1 cellular context compared by ENCODE assay signal in the genomic region with DNA sequence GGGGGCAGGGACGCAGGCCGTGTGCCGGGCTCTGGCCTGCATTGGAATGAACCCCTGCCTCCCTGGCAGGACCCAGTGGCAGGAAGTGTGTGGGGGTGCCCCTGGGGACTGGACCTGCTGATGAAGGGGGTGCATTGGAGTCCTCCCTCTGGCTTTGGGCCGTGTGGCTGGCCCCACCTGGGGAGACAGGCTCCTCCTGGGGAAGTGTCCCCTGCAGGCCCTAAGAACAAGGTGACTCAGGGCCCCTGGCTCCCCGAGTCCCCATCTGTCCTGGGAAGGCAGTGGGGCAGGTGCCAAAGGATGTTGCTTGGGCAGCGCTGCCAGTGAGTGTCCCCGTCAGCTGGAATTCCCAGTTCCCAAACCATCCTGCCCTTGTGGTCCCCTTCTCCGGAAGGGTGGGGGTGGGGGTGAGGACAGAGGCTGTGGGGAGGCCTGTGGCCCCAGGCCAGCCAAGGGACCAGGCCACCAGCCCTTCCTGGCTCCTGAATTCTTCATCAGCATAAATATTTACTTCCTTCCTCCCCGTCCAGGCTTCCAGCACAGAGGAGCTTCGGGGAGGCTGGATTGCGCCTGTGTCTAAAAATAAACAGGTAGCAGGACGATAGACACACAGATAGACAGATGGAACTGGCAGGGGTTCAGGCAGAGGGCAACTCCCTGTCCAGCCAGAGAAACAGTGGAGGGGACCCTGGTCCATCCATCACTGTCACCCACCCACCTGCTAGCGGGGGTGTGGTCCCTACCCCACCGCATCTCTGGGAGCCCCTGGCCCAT.
TF ChIP-seq lines count a peak whose summit lies in the region.

No MANE protein-coding gene starts in this region.

TF ChIP-seq in GM12878, 131 proteins besides CTCF, POLR2A, EP300 and RAD21:
- TF ChIP-seq, protein P1, sequence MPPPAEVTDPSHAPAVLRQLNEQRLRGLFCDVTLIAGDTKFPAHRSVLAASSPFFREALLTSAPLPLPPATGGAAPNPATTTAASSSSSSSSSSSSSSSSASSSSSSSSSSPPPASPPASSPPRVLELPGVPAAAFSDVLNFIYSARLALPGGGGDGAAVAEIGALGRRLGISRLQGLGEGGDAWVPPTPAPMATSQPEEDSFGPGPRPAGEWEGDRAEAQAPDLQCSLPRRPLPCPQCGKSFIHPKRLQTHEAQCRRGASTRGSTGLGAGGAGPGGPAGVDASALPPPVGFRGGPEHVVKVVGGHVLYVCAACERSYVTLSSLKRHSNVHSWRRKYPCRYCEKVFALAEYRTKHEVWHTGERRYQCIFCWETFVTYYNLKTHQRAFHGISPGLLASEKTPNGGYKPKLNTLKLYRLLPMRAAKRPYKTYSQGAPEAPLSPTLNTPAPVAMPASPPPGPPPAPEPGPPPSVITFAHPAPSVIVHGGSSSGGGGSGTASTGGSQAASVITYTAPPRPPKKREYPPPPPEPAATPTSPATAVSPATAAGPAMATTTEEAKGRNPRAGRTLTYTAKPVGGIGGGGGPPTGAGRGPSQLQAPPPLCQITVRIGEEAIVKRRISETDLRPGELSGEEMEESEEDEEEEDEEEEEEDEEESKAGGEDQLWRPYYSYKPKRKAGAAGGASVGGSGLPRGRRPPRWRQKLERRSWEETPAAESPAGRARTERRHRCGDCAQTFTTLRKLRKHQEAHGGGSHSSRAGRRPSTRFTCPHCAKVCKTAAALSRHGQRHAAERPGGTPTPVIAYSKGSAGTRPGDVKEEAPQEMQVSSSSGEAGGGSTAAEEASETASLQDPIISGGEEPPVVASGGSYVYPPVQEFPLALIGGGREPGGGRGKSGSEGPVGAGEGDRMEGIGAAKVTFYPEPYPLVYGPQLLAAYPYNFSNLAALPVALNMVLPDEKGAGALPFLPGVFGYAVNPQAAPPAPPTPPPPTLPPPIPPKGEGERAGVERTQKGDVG (CRISPR knock-in tag; IDR thresholded peaks at IDR 0.05), result no peak
- TF ChIP-seq, protein P2, sequence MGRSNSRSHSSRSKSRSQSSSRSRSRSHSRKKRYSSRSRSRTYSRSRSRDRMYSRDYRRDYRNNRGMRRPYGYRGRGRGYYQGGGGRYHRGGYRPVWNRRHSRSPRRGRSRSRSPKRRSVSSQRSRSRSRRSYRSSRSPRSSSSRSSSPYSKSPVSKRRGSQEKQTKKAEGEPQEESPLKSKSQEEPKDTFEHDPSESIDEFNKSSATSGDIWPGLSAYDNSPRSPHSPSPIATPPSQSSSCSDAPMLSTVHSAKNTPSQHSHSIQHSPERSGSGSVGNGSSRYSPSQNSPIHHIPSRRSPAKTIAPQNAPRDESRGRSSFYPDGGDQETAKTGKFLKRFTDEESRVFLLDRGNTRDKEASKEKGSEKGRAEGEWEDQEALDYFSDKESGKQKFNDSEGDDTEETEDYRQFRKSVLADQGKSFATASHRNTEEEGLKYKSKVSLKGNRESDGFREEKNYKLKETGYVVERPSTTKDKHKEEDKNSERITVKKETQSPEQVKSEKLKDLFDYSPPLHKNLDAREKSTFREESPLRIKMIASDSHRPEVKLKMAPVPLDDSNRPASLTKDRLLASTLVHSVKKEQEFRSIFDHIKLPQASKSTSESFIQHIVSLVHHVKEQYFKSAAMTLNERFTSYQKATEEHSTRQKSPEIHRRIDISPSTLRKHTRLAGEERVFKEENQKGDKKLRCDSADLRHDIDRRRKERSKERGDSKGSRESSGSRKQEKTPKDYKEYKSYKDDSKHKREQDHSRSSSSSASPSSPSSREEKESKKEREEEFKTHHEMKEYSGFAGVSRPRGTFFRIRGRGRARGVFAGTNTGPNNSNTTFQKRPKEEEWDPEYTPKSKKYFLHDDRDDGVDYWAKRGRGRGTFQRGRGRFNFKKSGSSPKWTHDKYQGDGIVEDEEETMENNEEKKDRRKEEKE (IDR thresholded peaks at IDR 0.05), result no peak
- TF ChIP-seq, protein P3, sequence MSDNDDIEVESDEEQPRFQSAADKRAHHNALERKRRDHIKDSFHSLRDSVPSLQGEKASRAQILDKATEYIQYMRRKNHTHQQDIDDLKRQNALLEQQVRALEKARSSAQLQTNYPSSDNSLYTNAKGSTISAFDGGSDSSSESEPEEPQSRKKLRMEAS (IDR thresholded peaks at IDR 0.05; ENCODE audit: low read depth, low read length), result no peak
- TF ChIP-seq MTA2 (IDR thresholded peaks at IDR 0.05; ENCODE audit: low read depth), result no peak
- TF ChIP-seq SMARCA5 (IDR thresholded peaks at IDR 0.05), result no peak
- TF ChIP-seq WRNIP1 (IDR thresholded peaks at IDR 0.05; ENCODE audit: borderline replicate concordance, low read depth, low read length), result no peak
- TF ChIP-seq, protein P4, sequence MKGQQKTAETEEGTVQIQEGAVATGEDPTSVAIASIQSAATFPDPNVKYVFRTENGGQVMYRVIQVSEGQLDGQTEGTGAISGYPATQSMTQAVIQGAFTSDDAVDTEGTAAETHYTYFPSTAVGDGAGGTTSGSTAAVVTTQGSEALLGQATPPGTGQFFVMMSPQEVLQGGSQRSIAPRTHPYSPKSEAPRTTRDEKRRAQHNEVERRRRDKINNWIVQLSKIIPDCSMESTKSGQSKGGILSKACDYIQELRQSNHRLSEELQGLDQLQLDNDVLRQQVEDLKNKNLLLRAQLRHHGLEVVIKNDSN (IDR thresholded peaks at IDR 0.05; ENCODE audit: borderline replicate concordance, extremely low read length, insufficient read depth, low read depth, low read length), result no peak
- TF ChIP-seq LARP7 (IDR thresholded peaks at IDR 0.05), result no peak
- TF ChIP-seq PAX5 (IDR thresholded peaks at IDR 0.05; ENCODE audit: borderline replicate concordance, low read depth, low read length), result no peak
- TF ChIP-seq MEF2B (IDR thresholded peaks at IDR 0.05; ENCODE audit: partially characterized antibody, poor library complexity, severe bottlenecking), result no peak
- no peak for TF ChIP-seq ZNF217 (IDR thresholded peaks at IDR 0.05)
- no peak for TF ChIP-seq CEBPB (IDR thresholded peaks at IDR 0.05; ENCODE audit: borderline replicate concordance in 1 of 2, low read depth in 2 of 2, low read length in 2 of 2)
- TF ChIP-seq ETV6 (conservative IDR thresholded peaks at IDR 0.05 in 1 of 2, IDR thresholded peaks at IDR 0.05 in 1 of 2; ENCODE audit: borderline replicate concordance in 1 of 2, low read depth in 1 of 2), result no peak
- TF ChIP-seq, protein P5, sequence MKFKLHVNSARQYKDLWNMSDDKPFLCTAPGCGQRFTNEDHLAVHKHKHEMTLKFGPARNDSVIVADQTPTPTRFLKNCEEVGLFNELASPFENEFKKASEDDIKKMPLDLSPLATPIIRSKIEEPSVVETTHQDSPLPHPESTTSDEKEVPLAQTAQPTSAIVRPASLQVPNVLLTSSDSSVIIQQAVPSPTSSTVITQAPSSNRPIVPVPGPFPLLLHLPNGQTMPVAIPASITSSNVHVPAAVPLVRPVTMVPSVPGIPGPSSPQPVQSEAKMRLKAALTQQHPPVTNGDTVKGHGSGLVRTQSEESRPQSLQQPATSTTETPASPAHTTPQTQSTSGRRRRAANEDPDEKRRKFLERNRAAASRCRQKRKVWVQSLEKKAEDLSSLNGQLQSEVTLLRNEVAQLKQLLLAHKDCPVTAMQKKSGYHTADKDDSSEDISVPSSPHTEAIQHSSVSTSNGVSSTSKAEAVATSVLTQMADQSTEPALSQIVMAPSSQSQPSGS (IDR thresholded peaks at IDR 0.05; ENCODE audit: low read length), result no peak
- TF ChIP-seq BACH1 (IDR thresholded peaks at IDR 0.05; ENCODE audit: borderline replicate concordance), result no peak
- TF ChIP-seq BMI1 (IDR thresholded peaks at IDR 0.05; ENCODE audit: borderline replicate concordance), result no peak
- no peak for TF ChIP-seq RCOR1 (conservative IDR thresholded peaks at IDR 0.05; ENCODE audit: low read depth, low read length)
- no peak for TF ChIP-seq ESRRA (IDR thresholded peaks at IDR 0.05; ENCODE audit: low read length)
- TF ChIP-seq CBX3 (IDR thresholded peaks at IDR 0.05; ENCODE audit: borderline replicate concordance, low read depth), result no peak
